In the genomic region with DNA sequence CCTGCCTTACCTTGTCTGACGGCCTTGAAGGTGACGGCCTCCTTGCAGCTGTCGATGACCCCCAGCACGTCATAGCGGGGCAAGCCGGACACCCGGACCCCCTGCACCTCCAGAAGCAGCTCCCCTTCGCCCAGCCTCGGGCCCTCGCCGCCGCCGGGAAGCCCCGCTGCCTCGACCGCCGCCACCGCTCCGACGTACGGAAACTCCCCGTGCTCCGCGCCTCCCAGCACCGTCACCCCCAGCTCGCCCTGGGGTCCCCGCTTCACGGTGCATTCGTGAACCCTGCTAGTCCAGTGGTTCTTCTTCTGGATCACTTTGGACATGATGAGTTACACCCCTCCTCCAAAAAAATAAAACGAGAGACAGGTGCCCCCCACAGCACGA, we compare ENCODE assay signal across 8 cellular contexts. TPM values are rescaled to one million over a fixed set of nuclear protein-coding genes. Genes with fewer than 3 reads are reported as not detected.
DNase-seq lines count a peak whose midpoint lies in the region; ATAC-seq and TF ChIP-seq lines count a peak whose summit lies in the region.

No MANE protein-coding gene starts in this region.

- no peaks in the 10 kb centered on the region for H3K4me1 ChIP-seq in uterus

- peak overlapping the region; percentile 75 to 81 for H3K4me3 ChIP-seq in uterus

- TF ChIP-seq CTCF in Calu3 (IDR thresholded peaks at IDR 0.05; ENCODE audit: unreplicated experiment): no peak
- TF ChIP-seq CTCF in chondrocyte (IDR thresholded peaks at IDR 0.05): no peak
- TF ChIP-seq CTCF in uterus (IDR thresholded peaks at IDR 0.05): no peak

- H3K27me3 ChIP-seq in uterus: no peaks in the 10 kb centered on the region

- no peaks in the 10 kb centered on the region for H3K9me3 ChIP-seq in uterus

- DNase-seq in Calu3: peak; percentile 17
- DNase-seq in chondrocyte (ENCODE audit: low spot score): peak; percentile 91
- DNase-seq in lung microvascular endothelial cell (ENCODE audit: low read depth in 2 of 2): peak; percentile 21 to 37
- DNase-seq in uterus: peak in 1 of 2 donors; percentile 20
- no peak for DNase-seq in MV-4-11 (lab: John Stamatoyannopoulos, UW)
- no peak for DNase-seq in stimulated activated CD4-positive, alpha-beta T cell treated with anti-CD3 and anti-CD28 coated beads, Interleukin-2, amount 100 ng/mL, for 48 hours

- BruUV-seq in Calu3 (replicated peaks; lab: Mats Ljungman, UMichigan): no TSS peak

- ATAC-seq in HG03354 (IDR thresholded peaks at IDR 0.05; ENCODE audit: poor library complexity, severe bottlenecking, unreplicated experiment) (peak; percentile 23), HG02678 (IDR thresholded peaks at IDR 0.05; ENCODE audit: unreplicated experiment) (no peak)

- peak overlapping the region; percentile 72 for H3K4me3 Mint-ChIP-seq in Calu3 (ENCODE audit: low read depth, unreplicated experiment)
- H3K4me3 Mint-ChIP-seq in chondrocyte (ENCODE audit: unreplicated experiment): peak overlapping the region; percentile 99

- H3K36me3 Mint-ChIP-seq in Calu3 (ENCODE audit: insufficient read depth, unreplicated experiment) (peaks cover 58% of the 10 kb centered on the region), chondrocyte (ENCODE audit: low read depth) (no peaks in the 10 kb centered on the region)

- CTCF ChIA-PET in Calu3 (lab: Charles Lee): interaction anchor here (2.3 kb wide), 1 partner anchor 85 kb away, joined by 12 read pairs; no protein-coding TSS in a partner anchor

- H3K27ac ChIP-seq in uterus: peak overlapping the region; percentile 92

- intact Hi-C loops in Calu3 (cut with micrococcal nuclease; ENCODE audit: unreplicated experiment): loop anchor here (2.0 to 10.0 kb wide), 7 partner anchors 41 to 253 kb away; no protein-coding TSS in a partner anchor
- intact Hi-C loops in uterus (cut with DNase I; ENCODE audit: low total_unique reads): no loop called here

- H3K27ac Mint-ChIP-seq in Calu3 (ENCODE audit: unreplicated experiment): peak overlapping the region; percentile 42
- peak overlapping the region; percentile 98 for H3K27ac Mint-ChIP-seq in chondrocyte (ENCODE audit: unreplicated experiment)

- H3K36me3 ChIP-seq in uterus: no peaks in the 10 kb centered on the region

- no peak for TF ChIP-seq POLR2A in uterus (IDR thresholded peaks at IDR 0.05)

- H3K27me3 Mint-ChIP-seq in Calu3 (ENCODE audit: unreplicated experiment): no peaks in the 10 kb centered on the region
- no peaks in the 10 kb centered on the region for H3K27me3 Mint-ChIP-seq in chondrocyte (ENCODE audit: low read depth)

- H3K9me3 Mint-ChIP-seq in Calu3 (ENCODE audit: low read depth, unreplicated experiment) (no peaks in the 10 kb centered on the region), chondrocyte (ENCODE audit: low read depth) (no peaks in the 10 kb centered on the region)

- peaks cover 28% of the 10 kb centered on the region for H3K4me1 Mint-ChIP-seq in Calu3 (ENCODE audit: low read depth, unreplicated experiment)
- peaks cover 48% of the 10 kb centered on the region for H3K4me1 Mint-ChIP-seq in chondrocyte (ENCODE audit: low read depth)

RNA-seq across cellular contexts. Expression of gene MAGI1, which starts 0.7 kb away (rescaled TPM):
- 75.1 and 76.4 TPM in 2 replicates for total RNA-seq in Calu3 (2022)
- 18.7 to 19.3 TPM (median 18.9 TPM) in 3 replicates for total RNA-seq in chondrocyte
- 36.6 and 76.4 TPM in 2 replicates for total RNA-seq in lung microvascular endothelial cell
- total RNA-seq in uterus: 10 to 100 TPM in 3 of 4 donors, 1 to 10 TPM in 1; 7.6 to 42.9 (median 37.0) TPM

Comparison
In these comparisons a context has a peak if more than half of its experiments do, and no peak if none do; other contexts are left out.
1. DNase-seq: peak in Calu3 (single experiment), chondrocyte (single experiment) and lung microvascular endothelial cell (2 of 2); none in MV-4-11 (single experiment) and stimulated activated CD4-positive, alpha-beta T cell treated with anti-CD3 and anti-CD28 coated beads, Interleukin-2, amount 100 ng/mL, for 48 hours (0 of 2).